29 cellular contexts compared by ENCODE assay signal in the genomic region with DNA sequence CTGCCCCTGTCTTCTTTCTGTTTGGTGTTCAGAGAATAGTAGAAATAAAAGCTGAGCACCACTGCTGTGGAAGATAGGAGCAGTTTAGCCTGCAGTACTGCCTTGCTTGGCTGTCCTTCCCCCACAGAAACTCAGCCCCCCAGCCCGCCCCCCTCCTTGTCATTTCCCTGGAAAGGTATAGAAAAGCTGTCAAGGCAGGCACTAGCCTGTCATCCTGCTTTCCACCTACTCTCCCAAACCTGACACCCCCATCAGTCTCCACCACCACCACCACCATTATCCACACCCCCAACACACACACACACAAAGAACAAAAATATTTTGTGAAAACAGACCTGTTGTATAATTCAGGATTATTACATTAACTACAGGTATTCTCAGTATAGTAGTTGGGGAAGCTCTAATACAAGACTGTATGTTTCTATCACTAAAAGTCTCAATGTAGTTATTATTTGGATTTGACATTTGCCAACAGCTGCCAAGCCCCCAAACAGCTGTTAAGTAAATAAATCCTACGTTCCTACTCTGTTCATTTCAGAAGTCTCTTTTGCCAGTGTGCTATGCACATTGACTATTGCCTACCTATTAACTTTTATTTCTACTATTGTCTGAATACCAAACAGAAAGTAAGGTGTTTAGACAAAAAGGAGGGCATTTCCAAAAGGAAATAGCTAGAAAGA.
"Had no signal": no experiment of that assay in that cellular context is flagged by ENCODE, and none has a peak within 500 bp of the region (broad histone marks: within the 10 kb centered on the region; RNA-seq: fewer than 3 reads in every experiment).

No MANE protein-coding gene starts in this region.

- H3K27me3 Mint-ChIP-seq: activated naive CD4-positive, alpha-beta T cell treated with anti-CD3 and anti-CD28 coated beads, Interleukin-2, amount 50 U/mL, for 24 hours; activated naive CD8-positive, alpha-beta T cell treated with anti-CD3 and anti-CD28 coated beads, Interleukin-2, amount 10 ng/mL, durations not matched to agents 7 days and 5 days; activated T-cell treated with anti-CD3 and anti-CD28 coated beads, Interleukin-2, amount 50 U/mL, for 24 hours had no signal

- H3K4me2 ChIP-seq: KMS-11 had no signal

- H3K4me1 ChIP-seq: ascending aorta, breast epithelium, Peyer's patch had no signal

- H3K4me3 ChIP-seq: ascending aorta, breast epithelium, Peyer's patch had no signal

- H3K9ac ChIP-seq: KMS-11 had no signal

- H3K4me3 Mint-ChIP-seq: activated CD8-positive, alpha-beta T cell treated with anti-CD3 and anti-CD28 coated beads, Interleukin-2, amount 10 ng/mL, durations not matched to agents 7 days and 5 days; activated naive CD4-positive, alpha-beta T cell treated with anti-CD3 and anti-CD28 coated beads, Interleukin-2, amount 50 U/mL, for 24 hours; activated naive CD8-positive, alpha-beta T cell treated with anti-CD3 and anti-CD28 coated beads, Interleukin-2, amount 10 ng/mL, durations not matched to agents 7 days and 5 days; activated T-cell treated with anti-CD3 and anti-CD28 coated beads, Interleukin-2, amount 50 U/mL, for 24 hours had no signal

- H3K9me3 ChIP-seq: ascending aorta, breast epithelium, Peyer's patch had no signal

- H3K9me3 Mint-ChIP-seq: activated naive CD4-positive, alpha-beta T cell treated with anti-CD3 and anti-CD28 coated beads, Interleukin-2, amount 50 U/mL, for 24 hours; activated T-cell treated with anti-CD3 and anti-CD28 coated beads, Interleukin-2, amount 50 U/mL, for 24 hours; activated T-helper 2 cell treated with anti-CD3 and anti-CD28 coated beads, Interferon-gamma antibody, Interleukin-2, Interleukin-4, amounts not matched to agents 10 μg/mL and 5 μg/mL and 100 μg/mL, durations not matched to agents 14 hours and 24 hours and 36 hours had no signal

- H3K4me1 Mint-ChIP-seq: activated naive CD4-positive, alpha-beta T cell treated with anti-CD3 and anti-CD28 coated beads, Interleukin-2, amount 50 U/mL, for 24 hours; activated naive CD8-positive, alpha-beta T cell treated with anti-CD3 and anti-CD28 coated beads, Interleukin-2, amount 10 ng/mL, durations not matched to agents 7 days and 5 days had no signal

- H3K27ac ChIP-seq: ascending aorta, breast epithelium, KMS-11, Peyer's patch, WERI-Rb-1 had no signal

- H3K36me3 ChIP-seq: breast epithelium, Peyer's patch had no signal

- ATAC-seq: activated CD8-positive, alpha-beta T cell treated with anti-CD3 and anti-CD28 coated beads, Interleukin-2, amount 10 ng/mL, durations not matched to agents 7 days and 5 days; PC-3 had no signal

- DNase-seq: activated CD4-positive, alpha-beta T cell treated with anti-CD3 and anti-CD28 coated beads for 1 hour; activated CD4-positive, alpha-beta T cell treated with anti-CD3 and anti-CD28 coated beads for 48 hours; activated CD4-positive, CD25-positive, alpha-beta regulatory T cell; activated CD8-positive, alpha-beta T cell treated with anti-CD3 and anti-CD28 coated beads, Interleukin-2, amount 10 ng/mL, durations not matched to agents 7 days and 5 days; activated gamma-delta T cell; activated naive CD4-positive, alpha-beta T cell treated with Interleukin-2 at 50 U/mL for 16 hours; activated naive CD8-positive, alpha-beta T cell treated with anti-CD3 and anti-CD28 coated beads, Interleukin-2, amount 10 ng/mL, durations not matched to agents 7 days and 5 days; activated T-cell treated with anti-CD3 and anti-CD28 coated beads, Interleukin-2, amount 50 U/mL, for 24 hours; amygdala; cerebellar nuclear complex; NCI-H1048; NCI-H1105 treated with DMSO at 0.1 percent for 48 hours; NCI-H1436; NCI-H1694; NCI-H1930; NCI-H345; NCI-H524 treated with DMSO at 0.1 percent for 48 hours; NK-92 treated with Interleukin-12 subunit alpha and Interleukin-12 subunit beta, amount 100 ng/mL, for 24 hours; PC-3; Peyer's patch; RPMI8226; SHP77 treated with DMSO at 0.1 percent for 48 hours; T1000; WERI-Rb-1 had no signal

- H3K27ac Mint-ChIP-seq: activated CD8-positive, alpha-beta T cell treated with anti-CD3 and anti-CD28 coated beads, Interleukin-2, amount 10 ng/mL, durations not matched to agents 7 days and 5 days; activated naive CD4-positive, alpha-beta T cell treated with anti-CD3 and anti-CD28 coated beads, Interleukin-2, amount 50 U/mL, for 24 hours; activated naive CD8-positive, alpha-beta T cell treated with anti-CD3 and anti-CD28 coated beads, Interleukin-2, amount 10 ng/mL, durations not matched to agents 7 days and 5 days; activated T-cell treated with anti-CD3 and anti-CD28 coated beads, Interleukin-2, amount 50 U/mL, for 24 hours; activated T-helper 2 cell treated with anti-CD3 and anti-CD28 coated beads, Interferon-gamma antibody, Interleukin-2, Interleukin-4, amounts not matched to agents 10 μg/mL and 5 μg/mL and 100 μg/mL, durations not matched to agents 14 hours and 24 hours and 36 hours had no signal

- H3K27me3 ChIP-seq: ascending aorta, breast epithelium, Peyer's patch had no signal
